In genomic region chr15:85618956-85619491, GRCh38 we compare ENCODE assay signal across 8 cellular contexts.
DNase-seq lines count a peak whose midpoint lies in the region; ATAC-seq, FAIRE-seq and TF ChIP-seq lines count a peak whose summit lies in the region.

No MANE protein-coding gene starts in this region.

- H3K27me3 ChIP-seq in DND-41 (ENCODE audit: insufficient read depth, low read length, poor library complexity) (no peaks in the 10 kb centered on the region), body of pancreas (no peaks in the 10 kb centered on the region), keratinocyte (ENCODE audit: control insufficient read depth, extremely low read depth, insufficient read depth, low read length) (no peaks in the 10 kb centered on the region)

- TF ChIP-seq POLR2A in body of pancreas (IDR thresholded peaks at IDR 0.05) = peak in 2 of 3 donors; percentile 29 to 35

- H4K20me1 ChIP-seq in DND-41 (ENCODE audit: insufficient read depth, low read length) = no peaks in the 10 kb centered on the region
- H4K20me1 ChIP-seq in keratinocyte (ENCODE audit: control insufficient read depth, extremely low read depth, insufficient read depth, low read length) = no peaks in the 10 kb centered on the region

- H3K4me1 Mint-ChIP-seq in T-helper 2 cell treated with Interferon-gamma antibody and Interleukin-4, amounts not matched to agents 5 μg/mL and 100 μg/mL, for 36 hours (ENCODE audit: low read depth) = peaks cover 29% of the 10 kb centered on the region
- H3K4me1 Mint-ChIP-seq in endothelial cell (ENCODE audit: unreplicated experiment) = peaks cover 39% of the 10 kb centered on the region

- H3K36me3 ChIP-seq in DND-41 (ENCODE audit: insufficient read depth, low read length) (no peaks in the 10 kb centered on the region), body of pancreas (replicated peaks in 1 of 2; ENCODE audit: insufficient read depth in 1 of 2, low read depth in 2 of 2) (no peaks in the 10 kb centered on the region), keratinocyte (ENCODE audit: control insufficient read depth in 2 of 2, extremely low read depth in 1 of 2, insufficient read depth in 2 of 2, low read length in 2 of 2) (no peaks in the 10 kb centered on the region)

- H3K9me3 Mint-ChIP-seq in T-helper 2 cell treated with Interferon-gamma antibody and Interleukin-4, amounts not matched to agents 5 μg/mL and 100 μg/mL, for 36 hours = no peaks in the 10 kb centered on the region
- H3K9me3 Mint-ChIP-seq in endothelial cell (ENCODE audit: unreplicated experiment) = no peaks in the 10 kb centered on the region

- FAIRE-seq in keratinocyte (lab: Jason Lieb, UNC) = peak; percentile 92

- intact Hi-C loops in body of pancreas (cut with DNase I) = loop anchor here (10.0 kb wide), 1 partner anchor 64 kb away; no protein-coding TSS in a partner anchor

- peaks cover 52% of the 10 kb centered on the region for H3K4me1 ChIP-seq in DND-41 (ENCODE audit: insufficient read depth, low read length)
- peaks cover 94% of the 10 kb centered on the region for H3K4me1 ChIP-seq in body of pancreas
- peaks cover 47% of the 10 kb centered on the region for H3K4me1 ChIP-seq in keratinocyte (ENCODE audit: control insufficient read depth, extremely low read depth, insufficient read depth, low read length)

- H3K4me2 ChIP-seq in DND-41 (ENCODE audit: insufficient read depth, low read length) (peak overlapping the region; percentile 63), keratinocyte (ENCODE audit: control insufficient read depth, extremely low read depth, insufficient read depth, low read depth, low read length) (peak overlapping the region; percentile 81)

- H3K27ac Mint-ChIP-seq in T-helper 2 cell treated with Interferon-gamma antibody and Interleukin-4, amounts not matched to agents 5 μg/mL and 100 μg/mL, for 36 hours = no peak overlapping the region
- H3K27ac Mint-ChIP-seq in endothelial cell (ENCODE audit: unreplicated experiment) = no peak overlapping the region

- 23 to 32% methylated on average over 8 of the region's 8 CpGs for WGBS in body of pancreas, 2 donors

- peak overlapping the region; percentile 0 to 50; a peak in 3 of 4 replicates for H3K4me3 ChIP-seq in DND-41 (ENCODE audit: low read depth in 1 of 2, low read length in 2 of 2)
- no peak overlapping the region for H3K4me3 ChIP-seq in body of pancreas
- H3K4me3 ChIP-seq in keratinocyte (ENCODE audit: control insufficient read depth in 2 of 3, extremely low read depth in 1 of 3, insufficient read depth in 2 of 3, low read depth in 1 of 3, low read length in 3 of 3) = peak overlapping the region in 2 of 3 experiments; percentile 34 to 63

- peak; percentile 92 for ATAC-seq in DND-41 (ENCODE audit: insufficient read depth, low read depth)
- ATAC-seq in HG02623 (IDR thresholded peaks at IDR 0.05; ENCODE audit: unreplicated experiment) = peak; percentile 46
- ATAC-seq in body of pancreas = peak; percentile 56
- ATAC-seq in GM21515 (IDR thresholded peaks at IDR 0.05; ENCODE audit: unreplicated experiment) = no peak

- DNase-seq in DND-41 (peak; percentile 66), body of pancreas (peak in 3 of 4 donors; percentile 42 to 63 (median 44)), keratinocyte (ENCODE audit: low read depth, low spot score) (peak; percentile 35), endothelial cell (ENCODE audit: low spot score) (no peak)
- peak; percentile 80 for DNase-seq in T-helper 2 cell treated with Interferon-gamma antibody and Interleukin-4, amounts not matched to agents 5 μg/mL and 100 μg/mL, for 36 hours (ENCODE audit: low spot score)
- DNase-seq in stimulated activated CD4-positive, alpha-beta T cell treated with anti-CD3 and anti-CD28 coated beads, Interleukin-12 subunit alpha, Interleukin-12 subunit beta, amount 100 ng/mL, for 24 hours (ENCODE audit: low read depth in 2 of 2) = peak; percentile 49 to 63

- H3K9me1 ChIP-seq in keratinocyte (ENCODE audit: control insufficient read depth, extremely low read depth, insufficient read depth, low read length) = no peaks in the 10 kb centered on the region

- peaks cover 3% of the 10 kb centered on the region for H3K36me3 Mint-ChIP-seq in T-helper 2 cell treated with Interferon-gamma antibody and Interleukin-4, amounts not matched to agents 5 μg/mL and 100 μg/mL, for 36 hours (ENCODE audit: low read depth)
- no peaks in the 10 kb centered on the region for H3K36me3 Mint-ChIP-seq in endothelial cell (ENCODE audit: low read depth, unreplicated experiment)

- TF ChIP-seq CTCF in DND-41 (IDR thresholded peaks at IDR 0.05; ENCODE audit: borderline replicate concordance, extremely low read depth, low read length, poor library complexity, severe bottlenecking) (no peak), body of pancreas (IDR thresholded peaks at IDR 0.05) (no peak), keratinocyte (optimal IDR thresholded peaks at IDR 0.05 in 1 of 3, IDR thresholded peaks at IDR 0.05 in 1 of 3, conservative IDR thresholded peaks at IDR 0.05 in 1 of 3; ENCODE audit: extremely low read depth in 1 of 3, insufficient read depth in 2 of 3, low read length in 3 of 3) (no peak), endothelial cell (IDR thresholded peaks at IDR 0.05; ENCODE audit: unreplicated experiment) (no peak)

- dilution Hi-C loops in keratinocyte (cut with MboI; ENCODE audit: extremely low pct_ligation_motif_present, low sequenced_read_pairs) = no loop called here

- H3K27ac ChIP-seq in DND-41 (ENCODE audit: low read length) (peak overlapping the region; percentile 54), body of pancreas (peak overlapping the region in 3 of 4 donors; percentile 44 to 63 (median 45)), keratinocyte (ENCODE audit: control insufficient read depth, insufficient read depth, low read length) (peak overlapping the region; percentile 69)

- H2AFZ ChIP-seq in DND-41 (ENCODE audit: low read depth, low read length) = peak overlapping the region; percentile 38
- H2AFZ ChIP-seq in keratinocyte (ENCODE audit: control insufficient read depth, low read length) = no peak overlapping the region

- H3K9me3 ChIP-seq in DND-41 (ENCODE audit: insufficient read depth, low read length, severe bottlenecking) (no peaks in the 10 kb centered on the region), body of pancreas (no peaks in the 10 kb centered on the region), keratinocyte (ENCODE audit: control insufficient read depth, low read depth, low read length) (no peaks in the 10 kb centered on the region)

- H3K27me3 Mint-ChIP-seq in T-helper 2 cell treated with Interferon-gamma antibody and Interleukin-4, amounts not matched to agents 5 μg/mL and 100 μg/mL, for 36 hours (ENCODE audit: low read depth) = no peaks in the 10 kb centered on the region
- peaks cover 1% of the 10 kb centered on the region for H3K27me3 Mint-ChIP-seq in endothelial cell (ENCODE audit: unreplicated experiment)

- no peak overlapping the region for H3K4me3 Mint-ChIP-seq in T-helper 2 cell treated with Interferon-gamma antibody and Interleukin-4, amounts not matched to agents 5 μg/mL and 100 μg/mL, for 36 hours
- no peak overlapping the region for H3K4me3 Mint-ChIP-seq in endothelial cell (ENCODE audit: unreplicated experiment)

- H3K79me2 ChIP-seq in DND-41 (ENCODE audit: insufficient read depth, low read length) (no peaks in the 10 kb centered on the region; the same call in 1 of the 2 replicates), keratinocyte (ENCODE audit: control insufficient read depth, insufficient read depth, low read length) (peaks cover 9% of the 10 kb centered on the region)

- H3K9ac ChIP-seq in DND-41 (ENCODE audit: low read depth, low read length) = peak overlapping the region; percentile 47
- H3K9ac ChIP-seq in keratinocyte (ENCODE audit: control insufficient read depth, extremely low read depth, insufficient read depth, low read length) = peak overlapping the region; percentile 41

Comparison
In these comparisons a context has a peak if more than half of its experiments do, and no peak if none do; other contexts are left out.
1. H3K4me3 ChIP-seq: peak in DND-41 (2 of 2) and keratinocyte (2 of 3); none in body of pancreas (0 of 2).
2. Peak in every context shown above with its lines, with median percentiles within 50 percentile points of each other: H3K27ac ChIP-seq.